ENCODE assay signal across 8 cellular contexts in genomic region chr12:96720363-96720705, GRCh38.
DNase-seq lines count a peak whose midpoint lies in the region; ATAC-seq, FAIRE-seq and TF ChIP-seq lines count a peak whose summit lies in the region.

No MANE protein-coding gene starts in this region.

- peak overlapping the region; percentile 35 to 56 (median 42) for H3K4me3 ChIP-seq in HepG2 (replicated peaks in 1 of 3; ENCODE audit: insufficient read depth in 1 of 3, low read depth in 2 of 3, low read length in 3 of 3)

- no peaks in the 10 kb centered on the region for H3K4me1 ChIP-seq in HepG2 (ENCODE audit: insufficient read depth, low read length)

- peak overlapping the region; percentile 28 for H3K9ac ChIP-seq in HepG2 (ENCODE audit: insufficient read depth, low read depth, low read length)

- no peaks in the 10 kb centered on the region for H3K27me3 ChIP-seq in HepG2 (ENCODE audit: control insufficient read depth in 1 of 2, insufficient read depth in 2 of 2, low read length in 2 of 2)

- H3K9me3 ChIP-seq in HepG2 (ENCODE audit: low read length), result no peaks in the 10 kb centered on the region

- TF ChIP-seq RAD21 in HepG2 (CRISPR knock-in tag; IDR thresholded peaks at IDR 0.05), result no peak

- no peaks in the 10 kb centered on the region for H3K9me3 Mint-ChIP-seq in activated naive CD8-positive, alpha-beta T cell treated with anti-CD3 and anti-CD28 coated beads for 36 hours

- H3K27me3 Mint-ChIP-seq in activated naive CD8-positive, alpha-beta T cell treated with anti-CD3 and anti-CD28 coated beads for 36 hours, result no peaks in the 10 kb centered on the region

- TF ChIP-seq POLR2A in HepG2 (IDR thresholded peaks at IDR 0.05; ENCODE audit: insufficient read depth in 1 of 2, low read depth in 2 of 2, low read length in 2 of 2), result no peak

- no peak overlapping the region for H3K27ac ChIP-seq in HepG2 (ENCODE audit: extremely low read length, insufficient read depth, low read length)

- H3K36me3 ChIP-seq in HepG2 (replicated peaks in 1 of 2; ENCODE audit: control insufficient read depth in 1 of 2, insufficient read depth in 2 of 2, low read length in 2 of 2), result no peaks in the 10 kb centered on the region

- H3K4me2 ChIP-seq in HepG2 (ENCODE audit: low read depth, low read length), result peak overlapping the region; percentile 71

- peak; percentile 51 for TF ChIP-seq CTCF in HepG2 (CRISPR knock-in tag; IDR thresholded peaks at IDR 0.05)

- no TSS peak for BruUV-seq in HepG2 (replicated peaks; lab: Mats Ljungman, UMichigan)

- in situ Hi-C loops in HepG2 (cut with HindIII; ENCODE audit: extremely low pct_ligation_motif_present, low pct_unique_long_range_greater_than_20kb), result no loop called here

- FAIRE-seq in HepG2 (lab: Jason Lieb, UNC), result no peak
- FAIRE-seq in urothelium cell line (lab: Jason Lieb, UNC), result no peak

- no peak overlapping the region for H2AFZ ChIP-seq in HepG2 (ENCODE audit: low read length)

- intact Hi-C loops in HepG2 (cut with micrococcal nuclease; ENCODE audit: unreplicated experiment), result no loop called here

- H3K27ac Mint-ChIP-seq in activated naive CD8-positive, alpha-beta T cell treated with anti-CD3 and anti-CD28 coated beads for 36 hours, result peak overlapping the region; percentile 89

- POLR2A ChIA-PET in HepG2 (lab: Yijun Ruan, JAX), result no interaction called here

- peaks cover 8% of the 10 kb centered on the region for H3K4me1 Mint-ChIP-seq in activated naive CD8-positive, alpha-beta T cell treated with anti-CD3 and anti-CD28 coated beads for 36 hours

- ATAC-seq in GM18508 (IDR thresholded peaks at IDR 0.05; ENCODE audit: insufficient read depth, unreplicated experiment) (peak; percentile 37), HG02938 (IDR thresholded peaks at IDR 0.05; ENCODE audit: unreplicated experiment) (peak; percentile 71), HepG2 (peak; percentile 99)

- no peaks in the 10 kb centered on the region for H4K20me1 ChIP-seq in HepG2 (ENCODE audit: insufficient read depth, low read length)

- TF ChIP-seq EP300 in HepG2 (IDR thresholded peaks at IDR 0.05; ENCODE audit: low read depth in 2 of 2, low read length in 2 of 2) (no peak), HepG2 (CRISPR knock-in tag; IDR thresholded peaks at IDR 0.05; ENCODE audit: borderline replicate concordance) (no peak)

- H3K79me2 ChIP-seq in HepG2 (ENCODE audit: insufficient read depth, low read length), result no peaks in the 10 kb centered on the region

- H3K4me3 Mint-ChIP-seq in activated naive CD8-positive, alpha-beta T cell treated with anti-CD3 and anti-CD28 coated beads for 36 hours, result peak overlapping the region; percentile 81

- DNase-seq in AG08395 (ENCODE audit: low spot score) (peak; percentile 4), NCI-H460 (ENCODE audit: extremely low read depth, low read depth) (peak; percentile 23), HepG2 (ENCODE audit: low spot score) (no peak), urothelium cell line (ENCODE audit: low spot score) (peak; percentile 47), NCI-H524 (lab: John Stamatoyannopoulos, UW) (no peak)
- peak; percentile 16 for DNase-seq in activated naive CD8-positive, alpha-beta T cell treated with anti-CD3 and anti-CD28 coated beads for 36 hours

- no peaks in the 10 kb centered on the region for H3K36me3 Mint-ChIP-seq in activated naive CD8-positive, alpha-beta T cell treated with anti-CD3 and anti-CD28 coated beads for 36 hours

- CTCF ChIA-PET in HepG2 (lab: Yijun Ruan, JAX; ENCODE audit: low intra/inter-chr PET ratio, low total read pairs), result no interaction called here

- 0% methylated on average over 8 of the region's 9 CpGs for WGBS in HepG2 (ENCODE audit: low lambda C conversion rate)

TF ChIP-seq in HepG2, 621 proteins besides CTCF, POLR2A, EP300 and RAD21:
- TF ChIP-seq RBM39 (IDR thresholded peaks at IDR 0.05; ENCODE audit: low read depth, low read length, poor library complexity, severe bottlenecking), result no peak
- 0 out of 2 replicates have a peak, but pooled peaks have one; percentile 14 for TF ChIP-seq IRF1 (CRISPR knock-in tag; IDR thresholded peaks at IDR 0.05; ENCODE audit: low read depth)
- 0 out of 2 replicates have a peak, but pooled peaks have one; percentile 12 for TF ChIP-seq STAG1 (CRISPR knock-in tag; IDR thresholded peaks at IDR 0.05)
TF ChIP-seq in HepG2: peak in this region for 2.

Comparison
In these comparisons a context has a peak if more than half of its experiments do, and no peak if none do; other contexts are left out.
1. DNase-seq: peak in AG08395 (single experiment), NCI-H460 (single experiment), activated naive CD8-positive, alpha-beta T cell treated with anti-CD3 and anti-CD28 coated beads for 36 hours (single experiment) and urothelium cell line (single experiment); none in HepG2 (single experiment) and NCI-H524 (0 of 2).
2. ATAC-seq: peak in every context shown above with its lines; median percentile 99 in HepG2; 71 in HG02938; 37 in GM18508.